In the genomic region with DNA sequence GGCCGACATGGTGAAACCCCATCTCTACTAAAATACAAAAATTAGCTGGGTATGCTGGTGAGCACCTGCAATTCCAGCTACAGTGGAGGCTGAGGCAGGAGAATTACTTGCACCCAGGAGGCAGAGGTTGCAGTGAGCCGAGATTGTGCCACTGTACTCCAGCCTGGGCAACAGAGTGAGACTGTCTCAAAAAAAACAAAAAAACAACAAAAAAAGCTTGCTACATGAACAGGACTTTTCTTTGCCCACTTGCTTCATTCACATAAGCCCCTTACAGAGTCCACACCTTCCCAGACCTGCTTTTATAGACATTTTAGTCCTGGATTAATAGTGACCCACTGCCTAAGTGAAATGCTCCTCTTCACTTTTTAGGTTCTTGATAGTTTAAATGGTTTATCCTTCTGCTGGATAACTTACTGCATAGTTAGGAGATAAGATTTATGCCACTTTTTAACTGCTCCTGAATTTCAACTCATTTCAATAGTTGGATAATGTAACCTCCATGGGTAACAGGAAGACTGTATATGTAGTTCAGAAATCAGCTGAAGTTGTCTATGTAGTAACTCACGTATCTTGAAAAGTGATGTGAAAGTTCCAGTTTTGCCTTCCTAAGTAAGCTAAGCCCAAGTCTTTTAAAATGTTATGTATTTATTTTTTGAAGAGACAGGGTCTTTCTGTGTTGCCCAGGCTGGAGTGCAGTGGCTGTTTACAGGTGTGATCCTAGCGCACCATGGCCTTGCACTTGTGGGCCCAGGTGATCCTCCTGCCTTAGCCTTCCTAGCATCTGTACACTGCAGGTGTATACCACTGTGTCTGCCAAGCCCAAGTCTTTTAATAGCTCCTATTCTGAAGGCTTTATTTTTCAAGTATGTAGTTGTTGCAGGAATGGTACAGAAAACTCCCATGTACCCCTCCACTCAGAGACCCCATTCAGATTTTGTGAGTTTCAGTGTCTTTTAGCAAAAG, we compare ENCODE assay signal across 17 cellular contexts. TPM values are rescaled to one million over a fixed set of nuclear protein-coding genes. Genes with fewer than 3 reads are reported as not detected.
DNase-seq lines count a peak whose midpoint lies in the region; ATAC-seq, FAIRE-seq and TF ChIP-seq lines count a peak whose summit lies in the region.
"Had no signal": no experiment of that assay in that cellular context is flagged by ENCODE, and none has a peak within 500 bp of the region (broad histone marks: within the 10 kb centered on the region; RNA-seq: fewer than 3 reads in every experiment).

No MANE protein-coding gene starts in this region.

- H3K79me2 ChIP-seq in PC-9 (ENCODE audit: low read depth) (no peaks in the 10 kb centered on the region), hepatocyte (no peaks in the 10 kb centered on the region)

- peaks cover 24 to 43% (median 34%) of the 10 kb centered on the region in 4 donors for H3K4me1 Mint-ChIP-seq in CD4-positive, CD25-positive, alpha-beta regulatory T cell
- peaks cover 24% of the 10 kb centered on the region for H3K4me1 Mint-ChIP-seq in central memory CD8-positive, alpha-beta T cell
- H3K4me1 Mint-ChIP-seq: B cell had no signal

- no peak overlapping the region for H3K4me2 ChIP-seq in A549
- H3K4me2 ChIP-seq in PC-9: no peak overlapping the region
- H3K4me2 ChIP-seq in hepatocyte: no peak overlapping the region

- no peak for TF ChIP-seq POLR2A in A549 (IDR thresholded peaks at IDR 0.05; ENCODE audit: low read length)

- no peak overlapping the region for H3K27ac ChIP-seq in A549
- no peak overlapping the region for H3K27ac ChIP-seq in CD4-positive, CD25-positive, alpha-beta regulatory T cell (ENCODE audit: insufficient read depth, low read length, poor library complexity, severe bottlenecking)
- H3K27ac ChIP-seq in PC-9: no peak overlapping the region
- no peak overlapping the region for H3K27ac ChIP-seq in hepatocyte
- H3K27ac ChIP-seq: left lung, parathyroid adenoma, skin epidermis, thoracic aorta, WERI-Rb-1 had no signal

- H3K4me1 ChIP-seq in A549 (peaks cover 4% of the 10 kb centered on the region), PC-9 (replicated peaks; ENCODE audit: insufficient read depth) (no peaks in the 10 kb centered on the region), hepatocyte (ENCODE audit: insufficient read depth) (no peaks in the 10 kb centered on the region)
- H3K4me1 ChIP-seq in CD4-positive, CD25-positive, alpha-beta regulatory T cell (ENCODE audit: control insufficient read depth, insufficient read depth, low read length, poor library complexity, severe bottlenecking): no peaks in the 10 kb centered on the region
- H3K4me1 ChIP-seq: HAP-1 had no signal

- H3K27me3 Mint-ChIP-seq in CD4-positive, CD25-positive, alpha-beta regulatory T cell: no peaks in the 10 kb centered on the region
- no peaks in the 10 kb centered on the region for H3K27me3 Mint-ChIP-seq in central memory CD8-positive, alpha-beta T cell
- H3K27me3 Mint-ChIP-seq: B cell had no signal

- 97% methylated on average over 4 of the region's 4 CpGs for WGBS in A549 (ENCODE audit: missing lambda C conversion rate)
- WGBS in hepatocyte (ENCODE audit: low lambda C conversion rate, missing lambda C conversion rate): 80% methylated on average over 4 of the region's 4 CpGs

- no peaks in the 10 kb centered on the region for H3K9me3 Mint-ChIP-seq in CD4-positive, CD25-positive, alpha-beta regulatory T cell
- H3K9me3 Mint-ChIP-seq in central memory CD8-positive, alpha-beta T cell: no peaks in the 10 kb centered on the region

- H3K27me3 ChIP-seq in CD4-positive, CD25-positive, alpha-beta regulatory T cell (ENCODE audit: control insufficient read depth, insufficient read depth, low read length): no peaks in the 10 kb centered on the region
- no peaks in the 10 kb centered on the region for H3K27me3 ChIP-seq in PC-9 (ENCODE audit: insufficient read depth, low read depth)
- H3K27me3 ChIP-seq in hepatocyte: no peaks in the 10 kb centered on the region
- H3K27me3 ChIP-seq: left lung had no signal

- FAIRE-seq in A549 (lab: Jason Lieb, UNC): peak; percentile 81
- FAIRE-seq: RCC 7860 had no signal

- H3K4me3 Mint-ChIP-seq in CD4-positive, CD25-positive, alpha-beta regulatory T cell: no peak overlapping the region
- no peak overlapping the region for H3K4me3 Mint-ChIP-seq in central memory CD8-positive, alpha-beta T cell
- H3K4me3 Mint-ChIP-seq: B cell had no signal

- POLR2A ChIA-PET in A549 (lab: Yijun Ruan, JAX) (interaction anchor here (1.2 kb wide), 1 partner anchor 20 kb away, joined by 3 read pairs; a partner anchor contains a TSS), PC-9 (lab: Charles Lee; ENCODE audit: unreplicated experiment) (no interaction called here)

- peaks cover 68% of the 10 kb centered on the region for H3K36me3 ChIP-seq in CD4-positive, CD25-positive, alpha-beta regulatory T cell (ENCODE audit: control insufficient read depth, insufficient read depth, low read length)
- H3K36me3 ChIP-seq in PC-9 (ENCODE audit: low read depth) (peaks cover 25% of the 10 kb centered on the region), hepatocyte (replicated peaks; ENCODE audit: insufficient read depth, low read depth) (no peaks in the 10 kb centered on the region)
- H3K36me3 ChIP-seq: thoracic aorta had no signal

- H3K4me3 ChIP-seq in A549: no peak overlapping the region
- H3K4me3 ChIP-seq in CD4-positive, CD25-positive, alpha-beta regulatory T cell (ENCODE audit: low read depth, low read length): no peak overlapping the region
- no peak overlapping the region for H3K4me3 ChIP-seq in PC-9
- H3K4me3 ChIP-seq in hepatocyte: no peak overlapping the region
- H3K4me3 ChIP-seq: HAP-1, left lung, skin epidermis, thoracic aorta had no signal

- BruUV-seq in PC-9 (replicated peaks; lab: Mats Ljungman, UMichigan): TSS peak; percentile 10

- no peaks in the 10 kb centered on the region for H3K9me3 ChIP-seq in A549
- H3K9me3 ChIP-seq in CD4-positive, CD25-positive, alpha-beta regulatory T cell (ENCODE audit: control insufficient read depth in 2 of 2, low read length in 2 of 2): no peaks in the 10 kb centered on the region
- H3K9me3 ChIP-seq in PC-9 (ENCODE audit: insufficient read depth, low read depth): no peaks in the 10 kb centered on the region
- H3K9me3 ChIP-seq in hepatocyte (ENCODE audit: low read depth): no peaks in the 10 kb centered on the region
- H3K9me3 ChIP-seq: HAP-1, left lung, thoracic aorta had no signal

- no peak for TF ChIP-seq EP300 in A549 (IDR thresholded peaks at IDR 0.05)

- peaks cover 30% of the 10 kb centered on the region for H3K36me3 Mint-ChIP-seq in CD4-positive, CD25-positive, alpha-beta regulatory T cell
- peaks cover 64% of the 10 kb centered on the region for H3K36me3 Mint-ChIP-seq in central memory CD8-positive, alpha-beta T cell (ENCODE audit: insufficient read depth)

- H4K20me1 ChIP-seq in PC-9 (ENCODE audit: insufficient read depth) (no peaks in the 10 kb centered on the region; the same call in 1 of the 2 replicates), hepatocyte (ENCODE audit: insufficient read depth, poor library complexity, severe bottlenecking) (peaks cover 5% of the 10 kb centered on the region)

- CTCF ChIA-PET in A549 (lab: Yijun Ruan, JAX) (interaction anchor here (0.6 to 2.6 kb wide), 6 partner anchors 8 to 134 kb away, joined by 3 to 11 read pairs (median 3); no protein-coding TSS in a partner anchor), PC-9 (lab: Charles Lee) (no interaction called here)

- no peak overlapping the region for H2AFZ ChIP-seq in PC-9
- no peak overlapping the region for H2AFZ ChIP-seq in hepatocyte
- H2AFZ ChIP-seq: parathyroid adenoma had no signal

- H3K9me2 ChIP-seq in PC-9 (ENCODE audit: insufficient read depth) (no peaks in the 10 kb centered on the region), hepatocyte (replicated peaks; ENCODE audit: insufficient read depth) (no peaks in the 10 kb centered on the region)

- H3K27ac Mint-ChIP-seq in CD4-positive, CD25-positive, alpha-beta regulatory T cell: peak overlapping the region in 2 of 3 donors; percentile 44 to 62
- H3K27ac Mint-ChIP-seq in central memory CD8-positive, alpha-beta T cell (ENCODE audit: low read depth): peak overlapping the region; percentile 32
- H3K27ac Mint-ChIP-seq: B cell had no signal

- peak; percentile 45 to 46; a peak in 4 of 6 replicates for ATAC-seq in A549
- ATAC-seq in CD4-positive, CD25-positive, alpha-beta regulatory T cell (ENCODE audit: low read depth in 2 of 2): no peak
- ATAC-seq in central memory CD8-positive, alpha-beta T cell (replicated peaks; ENCODE audit: extremely low read depth, poor library complexity, severe bottlenecking): no peak
- ATAC-seq in GM21360 (IDR thresholded peaks at IDR 0.05; ENCODE audit: unreplicated experiment): no peak
- ATAC-seq: left lung had no signal

- no peak for TF ChIP-seq RAD21 in A549 (conservative IDR thresholded peaks at IDR 0.05 in 1 of 2, IDR thresholded peaks at IDR 0.05 in 1 of 2)

- peaks cover 3% of the 10 kb centered on the region; the same call in 1 of the 2 replicates for H3F3A ChIP-seq in PC-9 (ENCODE audit: insufficient read depth, low read depth)

- DNase-seq in A549 (ENCODE audit: low read depth in 1 of 2, low spot score in 1 of 2): no peak
- no peak for DNase-seq in CD4-positive, CD25-positive, alpha-beta regulatory T cell
- peak in 1 of 2 experiments; percentile 25 for DNase-seq in PC-9
- DNase-seq in central memory CD8-positive, alpha-beta T cell (ENCODE audit: low spot score in 2 of 2): no peak
- DNase-seq in T1000 (lab: John Stamatoyannopoulos, UW): no peak
- no peak for DNase-seq in hepatocyte (ENCODE audit: low spot score)
- DNase-seq: left lung, NCI-H69, SW 1271, WERI-Rb-1 had no signal

- intact Hi-C loops in PC-9 (cut with micrococcal nuclease; ENCODE audit: unreplicated experiment): no loop called here

- TF ChIP-seq CTCF in A549 (IDR thresholded peaks at IDR 0.05) (no peak), PC-9 (conservative IDR thresholded peaks at IDR 0.05) (no peak), hepatocyte (IDR thresholded peaks at IDR 0.05; ENCODE audit: poor library complexity) (no peak)

TF ChIP-seq in A549, 52 proteins besides CTCF, POLR2A, EP300 and RAD21 (continues in another document):
- TF ChIP-seq, protein P1, sequence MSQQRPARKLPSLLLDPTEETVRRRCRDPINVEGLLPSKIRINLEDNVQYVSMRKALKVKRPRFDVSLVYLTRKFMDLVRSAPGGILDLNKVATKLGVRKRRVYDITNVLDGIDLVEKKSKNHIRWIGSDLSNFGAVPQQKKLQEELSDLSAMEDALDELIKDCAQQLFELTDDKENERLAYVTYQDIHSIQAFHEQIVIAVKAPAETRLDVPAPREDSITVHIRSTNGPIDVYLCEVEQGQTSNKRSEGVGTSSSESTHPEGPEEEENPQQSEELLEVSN (IDR thresholded peaks at IDR 0.05; ENCODE audit: borderline replicate concordance, low read depth): no peak

RNA-seq across cellular contexts. Expression of a gene that starts 19.7 kb away (rescaled TPM):
- polyA plus RNA-seq in A549 (2011; rRNA removed) (179 and 450 TPM in 2 replicates), A549 (2017; fragmentation: RNase III; extraction: RNeasy Plus Mini Kit Qiagen cat#74134 plus additional on column Dnase treatment) (190 to 208 TPM (median 197 TPM) in 3 replicates), hepatocyte (394 and 419 TPM in 2 replicates)
- 41.4 and 61.8 TPM in 2 replicates for polyA plus RNA-seq in A549 (2012; cell fraction: cytosol; rRNA removed)
- polyA plus RNA-seq in A549 (2012; cell fraction: nucleus; rRNA removed): 12.9 and 27.8 TPM in 2 replicates
- polyA minus RNA-seq in A549 (2011; rRNA and poly(A)+ RNA removed): 15.5 and 17.4 TPM in 2 replicates
- total RNA-seq in CD4-positive, CD25-positive, alpha-beta regulatory T cell: 379 TPM
- polyA plus RNA-seq in CD4-positive, CD25-positive, alpha-beta regulatory T cell: 100 to 1,000 TPM; 566 to 848 (median 647) TPM
- total RNA-seq in PC-9 (2021) (314 and 328 TPM in 2 replicates), hepatocyte (340 and 347 TPM in 2 replicates)

Comparison
In these comparisons a context has a peak if more than half of its experiments do, and no peak if none do; other contexts are left out.
1. ATAC-seq: peak in A549 (2 of 2); none in CD4-positive, CD25-positive, alpha-beta regulatory T cell (0 of 2), central memory CD8-positive, alpha-beta T cell (single experiment) and GM21360 (single experiment).